23 cellular contexts compared by ENCODE assay signal in genomic region chr5:129656952-129657351, GRCh38.
"Had no signal": no experiment of that assay in that cellular context is flagged by ENCODE, and none has a peak within 500 bp of the region (broad histone marks: within the 10 kb centered on the region; RNA-seq: fewer than 3 reads in every experiment).

No MANE protein-coding gene starts in this region.

- DNase-seq: activated CD4-positive, alpha-beta memory T cell treated with anti-CD3 and anti-CD28 coated beads, Interleukin-2, amount 10 ng/mL, durations not matched to agents 7 days and 5 days; activated CD4-positive, alpha-beta T cell treated with anti-CD3 and anti-CD28 coated beads for 36 hours; activated CD4-positive, alpha-beta T cell treated with anti-CD3 and anti-CD28 coated beads, Interleukin-2, amount 50 U/mL, for 1 hour; activated gamma-delta T cell; activated naive CD4-positive, alpha-beta T cell treated with anti-CD3 and anti-CD28 coated beads for 36 hours; activated naive CD8-positive, alpha-beta T cell treated with anti-CD3 and anti-CD28 coated beads for 36 hours; activated T-cell treated with anti-CD3 and anti-CD28 coated beads for 4 hours; activated T-cell treated with anti-CD3 and anti-CD28 coated beads, Interleukin-2, amount 50 U/mL, for 48 hours; Kasumi-1; NCI-H1048; NCI-H146; NCI-H187 treated with DMSO at 0.1 percent for 48 hours; NCI-H2081 treated with DMSO at 0.1 percent for 48 hours; NCI-H446; NCI-H524; Peyer's patch; Right ventricle myocardium superior; SJCRH30; SK-N-SH; T-helper 1 cell had no signal

- ATAC-seq: activated CD4-positive, alpha-beta T cell treated with anti-CD3 and anti-CD28 coated beads for 36 hours; activated T-helper 17 cell treated with anti-CD3 and anti-CD28 coated beads, Interleukin-2, amount 50 U/mL, for 72 hours had no signal

- H3K27me3 ChIP-seq: Peyer's patch, SJCRH30 had no signal

- H3K4me1 ChIP-seq: Peyer's patch, SJCRH30 had no signal

- H3K27me3 Mint-ChIP-seq: activated CD4-positive, alpha-beta memory T cell treated with anti-CD3 and anti-CD28 coated beads, Interleukin-2, amount 10 ng/mL, durations not matched to agents 7 days and 5 days; activated T-helper 17 cell treated with anti-CD3 and anti-CD28 coated beads, Interleukin-2, amount 50 U/mL, for 72 hours had no signal

- H3K9me3 Mint-ChIP-seq: activated CD4-positive, alpha-beta memory T cell treated with anti-CD3 and anti-CD28 coated beads, Interleukin-2, amount 10 ng/mL, durations not matched to agents 7 days and 5 days; activated naive CD4-positive, alpha-beta T cell treated with anti-CD3 and anti-CD28 coated beads for 36 hours; activated naive CD8-positive, alpha-beta T cell treated with anti-CD3 and anti-CD28 coated beads for 36 hours; activated T-helper 17 cell treated with anti-CD3 and anti-CD28 coated beads, Interleukin-2, amount 50 U/mL, for 72 hours had no signal

- H3K4me3 Mint-ChIP-seq: activated CD4-positive, alpha-beta memory T cell treated with anti-CD3 and anti-CD28 coated beads, Interleukin-2, amount 10 ng/mL, durations not matched to agents 7 days and 5 days; activated CD4-positive, alpha-beta T cell treated with anti-CD3 and anti-CD28 coated beads for 36 hours; activated naive CD4-positive, alpha-beta T cell treated with anti-CD3 and anti-CD28 coated beads for 36 hours; activated naive CD8-positive, alpha-beta T cell treated with anti-CD3 and anti-CD28 coated beads for 36 hours; activated T-helper 17 cell treated with anti-CD3 and anti-CD28 coated beads, Interleukin-2, amount 50 U/mL, for 72 hours had no signal

- H3K36me3 ChIP-seq: Peyer's patch, SJCRH30 had no signal

- H3K9me3 ChIP-seq: Peyer's patch, SJCRH30, SK-N-SH had no signal

- H3K36me3 Mint-ChIP-seq: activated naive CD8-positive, alpha-beta T cell treated with anti-CD3 and anti-CD28 coated beads for 36 hours had no signal

- H3K27ac Mint-ChIP-seq: activated CD4-positive, alpha-beta memory T cell treated with anti-CD3 and anti-CD28 coated beads, Interleukin-2, amount 10 ng/mL, durations not matched to agents 7 days and 5 days; activated CD4-positive, alpha-beta T cell treated with anti-CD3 and anti-CD28 coated beads for 36 hours; activated naive CD4-positive, alpha-beta T cell treated with anti-CD3 and anti-CD28 coated beads for 36 hours; activated naive CD8-positive, alpha-beta T cell treated with anti-CD3 and anti-CD28 coated beads for 36 hours; activated T-helper 17 cell treated with anti-CD3 and anti-CD28 coated beads, Interleukin-2, amount 50 U/mL, for 72 hours had no signal

- H3K27ac ChIP-seq: Peyer's patch, RWPE1, SJCRH30, VCaP had no signal

- H3K4me1 Mint-ChIP-seq: activated CD4-positive, alpha-beta memory T cell treated with anti-CD3 and anti-CD28 coated beads, Interleukin-2, amount 10 ng/mL, durations not matched to agents 7 days and 5 days; activated CD4-positive, alpha-beta T cell treated with anti-CD3 and anti-CD28 coated beads for 36 hours; activated naive CD8-positive, alpha-beta T cell treated with anti-CD3 and anti-CD28 coated beads for 36 hours; activated T-helper 17 cell treated with anti-CD3 and anti-CD28 coated beads, Interleukin-2, amount 50 U/mL, for 72 hours had no signal

- H3K4me3 ChIP-seq: Peyer's patch, SJCRH30 had no signal
